8 cellular contexts compared by ENCODE assay signal in the genomic region with DNA sequence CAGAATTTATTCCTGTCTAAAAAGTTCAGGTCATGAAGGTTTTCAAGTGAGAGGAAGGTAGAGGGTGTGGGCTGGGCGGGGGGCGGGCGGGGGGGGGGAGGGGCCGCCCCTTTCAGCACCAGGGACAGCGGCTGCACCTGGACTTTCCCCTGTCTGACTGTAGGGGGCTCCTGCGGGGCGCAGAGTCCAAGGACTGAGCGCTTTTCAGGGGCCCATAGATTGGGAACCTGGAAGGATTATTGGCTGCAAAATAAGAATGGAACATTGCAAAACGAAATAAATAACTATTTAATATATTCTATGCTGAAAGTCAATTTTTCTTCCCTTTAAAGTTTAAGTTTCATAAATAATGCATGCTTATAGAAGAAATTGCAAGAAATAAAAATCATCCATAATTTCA. TPM values are rescaled to one million over a fixed set of nuclear protein-coding genes. Genes with fewer than 3 reads are reported as not detected.
DNase-seq lines count a peak whose midpoint lies in the region; ATAC-seq and TF ChIP-seq lines count a peak whose summit lies in the region.

No MANE protein-coding gene starts in this region.

- H3K36me3 Mint-ChIP-seq in endothelial cell (ENCODE audit: low read depth, unreplicated experiment), result peaks cover 8% of the 10 kb centered on the region
- H3K36me3 Mint-ChIP-seq in nephron progenitor cell (ENCODE audit: low read depth), result no peaks in the 10 kb centered on the region

- H3K27ac Mint-ChIP-seq in endothelial cell (ENCODE audit: unreplicated experiment) (no peak overlapping the region), nephron progenitor cell (no peak overlapping the region)

- DNase-seq in AG10803 (ENCODE audit: low read depth), result no peak
- DNase-seq in fibroblast of mammary gland (ENCODE audit: low read depth), result peak; percentile 1
- DNase-seq in ecto neural progenitor cell (ENCODE audit: low spot score), result no peak
- DNase-seq in endothelial cell (ENCODE audit: low spot score), result no peak
- DNase-seq in nephron progenitor cell, result no peak

- peaks cover 3% of the 10 kb centered on the region for H3K27me3 Mint-ChIP-seq in endothelial cell (ENCODE audit: unreplicated experiment)
- peaks cover 3% of the 10 kb centered on the region for H3K27me3 Mint-ChIP-seq in nephron progenitor cell (ENCODE audit: low read depth, poor library complexity)

- H3K4me1 Mint-ChIP-seq in endothelial cell (ENCODE audit: unreplicated experiment), result no peaks in the 10 kb centered on the region
- no peaks in the 10 kb centered on the region for H3K4me1 Mint-ChIP-seq in nephron progenitor cell

- TF ChIP-seq CTCF in AG10803 (conservative IDR thresholded peaks at IDR 0.05; ENCODE audit: low read length) (peak; percentile 33), GM12875 (IDR thresholded peaks at IDR 0.05; ENCODE audit: borderline replicate concordance, insufficient read depth, low read depth, low read length) (peak; percentile 55; the same call in 1 of the 2 replicates), fibroblast of mammary gland (conservative IDR thresholded peaks at IDR 0.05; ENCODE audit: control insufficient read depth, insufficient read depth, low read depth, low read length) (peak; percentile 40), endothelial cell (IDR thresholded peaks at IDR 0.05; ENCODE audit: unreplicated experiment) (no peak), nephron progenitor cell (IDR thresholded peaks at IDR 0.05) (no peak)

- peak; percentile 40; the same call in 1 of the 3 replicates for ATAC-seq in SK-N-SH treated with all-trans-retinoic acid at 6 μM for 48 hours
- no peak for ATAC-seq in GM21390 (IDR thresholded peaks at IDR 0.05; ENCODE audit: unreplicated experiment)

- H3K4me3 ChIP-seq in AG10803 (ENCODE audit: low read length) (no peak overlapping the region), GM12875 (ENCODE audit: low read depth, low read length) (no peak overlapping the region), fibroblast of mammary gland (ENCODE audit: control insufficient read depth, low read depth, low read length) (no peak overlapping the region)

- H3K4me3 Mint-ChIP-seq in endothelial cell (ENCODE audit: unreplicated experiment) (no peak overlapping the region), nephron progenitor cell (no peak overlapping the region)

- peaks cover 27% of the 10 kb centered on the region for H3K9me3 Mint-ChIP-seq in endothelial cell (ENCODE audit: unreplicated experiment)
- peaks cover 75% of the 10 kb centered on the region for H3K9me3 Mint-ChIP-seq in nephron progenitor cell

TF ChIP-seq in SK-N-SH treated with all-trans-retinoic acid at 6 μM for 48 hours, 23 proteins besides CTCF, POLR2A, EP300 and RAD21 (continues in another document):
- TF ChIP-seq ZNF8 (CRISPR knock-in tag; IDR thresholded peaks at IDR 0.05) (no peak), ZC3H10 (CRISPR knock-in tag; IDR thresholded peaks at IDR 0.05) (no peak), GLIS3 (CRISPR knock-in tag; IDR thresholded peaks at IDR 0.05) (no peak), ZFP3 (CRISPR knock-in tag; IDR thresholded peaks at IDR 0.05) (no peak), CSDC2 (CRISPR knock-in tag; IDR thresholded peaks at IDR 0.05) (no peak), TCF4 (CRISPR knock-in tag; IDR thresholded peaks at IDR 0.05; ENCODE audit: borderline replicate concordance) (no peak), BACH2 (CRISPR knock-in tag; IDR thresholded peaks at IDR 0.05; ENCODE audit: borderline replicate concordance) (no peak), ZFP30 (CRISPR knock-in tag; IDR thresholded peaks at IDR 0.05) (no peak), ESRRG (CRISPR knock-in tag; IDR thresholded peaks at IDR 0.05) (no peak), ARNTL (CRISPR knock-in tag; IDR thresholded peaks at IDR 0.05; ENCODE audit: borderline replicate concordance, low read depth) (no peak), PPARA (CRISPR knock-in tag; IDR thresholded peaks at IDR 0.05; ENCODE audit: borderline replicate concordance) (no peak), SNAI2 (CRISPR knock-in tag; IDR thresholded peaks at IDR 0.05) (no peak)
- TF ChIP-seq, protein P1, sequence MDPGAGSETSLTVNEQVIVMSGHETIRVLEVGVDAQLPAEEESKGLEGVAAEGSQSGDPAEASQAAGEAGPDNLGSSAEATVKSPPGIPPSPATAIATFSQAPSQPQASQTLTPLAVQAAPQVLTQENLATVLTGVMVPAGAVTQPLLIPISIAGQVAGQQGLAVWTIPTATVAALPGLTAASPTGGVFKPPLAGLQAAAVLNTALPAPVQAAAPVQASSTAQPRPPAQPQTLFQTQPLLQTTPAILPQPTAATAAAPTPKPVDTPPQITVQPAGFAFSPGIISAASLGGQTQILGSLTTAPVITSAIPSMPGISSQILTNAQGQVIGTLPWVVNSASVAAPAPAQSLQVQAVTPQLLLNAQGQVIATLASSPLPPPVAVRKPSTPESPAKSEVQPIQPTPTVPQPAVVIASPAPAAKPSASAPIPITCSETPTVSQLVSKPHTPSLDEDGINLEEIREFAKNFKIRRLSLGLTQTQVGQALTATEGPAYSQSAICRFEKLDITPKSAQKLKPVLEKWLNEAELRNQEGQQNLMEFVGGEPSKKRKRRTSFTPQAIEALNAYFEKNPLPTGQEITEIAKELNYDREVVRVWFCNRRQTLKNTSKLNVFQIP (CRISPR knock-in tag; IDR thresholded peaks at IDR 0.05; ENCODE audit: borderline replicate concordance, low read depth), result no peak
- TF ChIP-seq, protein P2, sequence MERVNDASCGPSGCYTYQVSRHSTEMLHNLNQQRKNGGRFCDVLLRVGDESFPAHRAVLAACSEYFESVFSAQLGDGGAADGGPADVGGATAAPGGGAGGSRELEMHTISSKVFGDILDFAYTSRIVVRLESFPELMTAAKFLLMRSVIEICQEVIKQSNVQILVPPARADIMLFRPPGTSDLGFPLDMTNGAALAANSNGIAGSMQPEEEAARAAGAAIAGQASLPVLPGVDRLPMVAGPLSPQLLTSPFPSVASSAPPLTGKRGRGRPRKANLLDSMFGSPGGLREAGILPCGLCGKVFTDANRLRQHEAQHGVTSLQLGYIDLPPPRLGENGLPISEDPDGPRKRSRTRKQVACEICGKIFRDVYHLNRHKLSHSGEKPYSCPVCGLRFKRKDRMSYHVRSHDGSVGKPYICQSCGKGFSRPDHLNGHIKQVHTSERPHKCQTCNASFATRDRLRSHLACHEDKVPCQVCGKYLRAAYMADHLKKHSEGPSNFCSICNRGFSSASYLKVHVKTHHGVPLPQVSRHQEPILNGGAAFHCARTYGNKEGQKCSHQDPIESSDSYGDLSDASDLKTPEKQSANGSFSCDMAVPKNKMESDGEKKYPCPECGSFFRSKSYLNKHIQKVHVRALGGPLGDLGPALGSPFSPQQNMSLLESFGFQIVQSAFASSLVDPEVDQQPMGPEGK (CRISPR knock-in tag; IDR thresholded peaks at IDR 0.05; ENCODE audit: borderline replicate concordance), result no peak
- TF ChIP-seq, protein P3, sequence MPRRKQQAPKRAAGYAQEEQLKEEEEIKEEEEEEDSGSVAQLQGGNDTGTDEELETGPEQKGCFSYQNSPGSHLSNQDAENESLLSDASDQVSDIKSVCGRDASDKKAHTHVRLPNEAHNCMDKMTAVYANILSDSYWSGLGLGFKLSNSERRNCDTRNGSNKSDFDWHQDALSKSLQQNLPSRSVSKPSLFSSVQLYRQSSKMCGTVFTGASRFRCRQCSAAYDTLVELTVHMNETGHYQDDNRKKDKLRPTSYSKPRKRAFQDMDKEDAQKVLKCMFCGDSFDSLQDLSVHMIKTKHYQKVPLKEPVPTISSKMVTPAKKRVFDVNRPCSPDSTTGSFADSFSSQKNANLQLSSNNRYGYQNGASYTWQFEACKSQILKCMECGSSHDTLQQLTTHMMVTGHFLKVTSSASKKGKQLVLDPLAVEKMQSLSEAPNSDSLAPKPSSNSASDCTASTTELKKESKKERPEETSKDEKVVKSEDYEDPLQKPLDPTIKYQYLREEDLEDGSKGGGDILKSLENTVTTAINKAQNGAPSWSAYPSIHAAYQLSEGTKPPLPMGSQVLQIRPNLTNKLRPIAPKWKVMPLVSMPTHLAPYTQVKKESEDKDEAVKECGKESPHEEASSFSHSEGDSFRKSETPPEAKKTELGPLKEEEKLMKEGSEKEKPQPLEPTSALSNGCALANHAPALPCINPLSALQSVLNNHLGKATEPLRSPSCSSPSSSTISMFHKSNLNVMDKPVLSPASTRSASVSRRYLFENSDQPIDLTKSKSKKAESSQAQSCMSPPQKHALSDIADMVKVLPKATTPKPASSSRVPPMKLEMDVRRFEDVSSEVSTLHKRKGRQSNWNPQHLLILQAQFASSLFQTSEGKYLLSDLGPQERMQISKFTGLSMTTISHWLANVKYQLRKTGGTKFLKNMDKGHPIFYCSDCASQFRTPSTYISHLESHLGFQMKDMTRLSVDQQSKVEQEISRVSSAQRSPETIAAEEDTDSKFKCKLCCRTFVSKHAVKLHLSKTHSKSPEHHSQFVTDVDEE (CRISPR knock-in tag; IDR thresholded peaks at IDR 0.05), result no peak
- TF ChIP-seq, protein P4, sequence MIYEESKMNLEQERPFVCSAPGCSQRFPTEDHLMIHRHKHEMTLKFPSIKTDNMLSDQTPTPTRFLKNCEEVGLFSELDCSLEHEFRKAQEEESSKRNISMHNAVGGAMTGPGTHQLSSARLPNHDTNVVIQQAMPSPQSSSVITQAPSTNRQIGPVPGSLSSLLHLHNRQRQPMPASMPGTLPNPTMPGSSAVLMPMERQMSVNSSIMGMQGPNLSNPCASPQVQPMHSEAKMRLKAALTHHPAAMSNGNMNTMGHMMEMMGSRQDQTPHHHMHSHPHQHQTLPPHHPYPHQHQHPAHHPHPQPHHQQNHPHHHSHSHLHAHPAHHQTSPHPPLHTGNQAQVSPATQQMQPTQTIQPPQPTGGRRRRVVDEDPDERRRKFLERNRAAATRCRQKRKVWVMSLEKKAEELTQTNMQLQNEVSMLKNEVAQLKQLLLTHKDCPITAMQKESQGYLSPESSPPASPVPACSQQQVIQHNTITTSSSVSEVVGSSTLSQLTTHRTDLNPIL (CRISPR knock-in tag; IDR thresholded peaks at IDR 0.05; ENCODE audit: low read depth), result no peak
- TF ChIP-seq, protein P5, sequence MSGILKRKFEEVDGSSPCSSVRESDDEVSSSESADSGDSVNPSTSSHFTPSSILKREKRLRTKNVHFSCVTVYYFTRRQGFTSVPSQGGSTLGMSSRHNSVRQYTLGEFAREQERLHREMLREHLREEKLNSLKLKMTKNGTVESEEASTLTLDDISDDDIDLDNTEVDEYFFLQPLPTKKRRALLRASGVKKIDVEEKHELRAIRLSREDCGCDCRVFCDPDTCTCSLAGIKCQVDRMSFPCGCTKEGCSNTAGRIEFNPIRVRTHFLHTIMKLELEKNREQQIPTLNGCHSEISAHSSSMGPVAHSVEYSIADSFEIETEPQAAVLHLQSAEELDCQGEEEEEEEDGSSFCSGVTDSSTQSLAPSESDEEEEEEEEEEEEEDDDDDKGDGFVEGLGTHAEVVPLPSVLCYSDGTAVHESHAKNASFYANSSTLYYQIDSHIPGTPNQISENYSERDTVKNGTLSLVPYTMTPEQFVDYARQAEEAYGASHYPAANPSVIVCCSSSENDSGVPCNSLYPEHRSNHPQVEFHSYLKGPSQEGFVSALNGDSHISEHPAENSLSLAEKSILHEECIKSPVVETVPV (CRISPR knock-in tag; IDR thresholded peaks at IDR 0.05), result no peak

RNA-seq across cellular contexts. Expression of a gene that starts 8.9 kb away (rescaled TPM):
- total RNA-seq in endothelial cell (ENCODE audit: unreplicated experiment), result not detected

RNA-seq across cellular contexts. Expression of a gene that starts 16.8 kb away (rescaled TPM):
- not detected for total RNA-seq in endothelial cell (ENCODE audit: unreplicated experiment)

RNA-seq across cellular contexts. Expression of a gene that starts 41.1 kb away (rescaled TPM):
- total RNA-seq in endothelial cell (ENCODE audit: unreplicated experiment), result not detected

Comparison
In these comparisons a context has a peak if more than half of its experiments do, and no peak if none do; other contexts are left out.
1. CTCF ChIP-seq: peak in AG10803 (single experiment), GM12875 (single experiment) and fibroblast of mammary gland (single experiment); none in endothelial cell (single experiment) and nephron progenitor cell (single experiment).